ENCODE assay signal across 1 cellular context in genomic region chr7:73647725-73648592, GRCh38.
TF ChIP-seq lines count a peak whose summit lies in the region.

No MANE protein-coding gene starts in this region.

TF ChIP-seq in HepG2, 621 proteins besides CTCF, POLR2A, EP300 and RAD21 (continued from another document and continues in another):
- TF ChIP-seq GLMP (CRISPR knock-in tag; IDR thresholded peaks at IDR 0.05; ENCODE audit: borderline replicate concordance) (no peak), KAT8 (CRISPR knock-in tag; IDR thresholded peaks at IDR 0.05) (peak; percentile 48; the same call in 1 of the 2 replicates), ZNF407 (CRISPR knock-in tag; IDR thresholded peaks at IDR 0.05; ENCODE audit: not compliant biosample characterization) (no peak), NFIC (IDR thresholded peaks at IDR 0.05; ENCODE audit: low read length) (no peak), ZNF282 (IDR thresholded peaks at IDR 0.05; ENCODE audit: partially characterized antibody) (no peak), HMGXB3 (CRISPR knock-in tag; IDR thresholded peaks at IDR 0.05; ENCODE audit: borderline replicate concordance) (no peak), ZC3H4 (CRISPR knock-in tag; IDR thresholded peaks at IDR 0.05; ENCODE audit: borderline replicate concordance) (no peak), ZNF672 (CRISPR knock-in tag; IDR thresholded peaks at IDR 0.05) (no peak), ZNF101 (CRISPR knock-in tag; IDR thresholded peaks at IDR 0.05; ENCODE audit: borderline replicate concordance, low read depth) (no peak), NKX3-1 (CRISPR knock-in tag; IDR thresholded peaks at IDR 0.05) (0 out of 2 replicates have a peak, but pooled peaks have one; percentile 41), HNF4A (CRISPR knock-in tag; IDR thresholded peaks at IDR 0.05) (peak; percentile 91), ZNF616 (CRISPR knock-in tag; IDR thresholded peaks at IDR 0.05; ENCODE audit: low read depth) (no peak), ZNF713 (CRISPR knock-in tag; IDR thresholded peaks at IDR 0.05) (no peak), RFXAP (CRISPR knock-in tag; IDR thresholded peaks at IDR 0.05; ENCODE audit: borderline replicate concordance) (peak; percentile 83; the same call in 1 of the 2 replicates), ZBTB21 (CRISPR knock-in tag; IDR thresholded peaks at IDR 0.05) (no peak), SCMH1 (CRISPR knock-in tag; IDR thresholded peaks at IDR 0.05; ENCODE audit: borderline replicate concordance) (no peak), GMEB1 (CRISPR knock-in tag; IDR thresholded peaks at IDR 0.05; ENCODE audit: borderline replicate concordance) (no peak), REPIN1 (CRISPR knock-in tag; IDR thresholded peaks at IDR 0.05; ENCODE audit: borderline replicate concordance, low read depth) (no peak), ZNF263 (CRISPR knock-in tag; IDR thresholded peaks at IDR 0.05) (0 out of 2 replicates have a peak, but pooled peaks have one; percentile 1), TBX3 (IDR thresholded peaks at IDR 0.05; ENCODE audit: borderline replicate concordance) (no peak), ZNF639 (CRISPR knock-in tag; conservative IDR thresholded peaks at IDR 0.05) (no peak), ZNF800 (CRISPR knock-in tag; IDR thresholded peaks at IDR 0.05) (peak; percentile 81), SNAPC4 (CRISPR knock-in tag; IDR thresholded peaks at IDR 0.05) (no peak), PAWR (CRISPR knock-in tag; IDR thresholded peaks at IDR 0.05; ENCODE audit: borderline replicate concordance) (no peak), GZF1 (CRISPR knock-in tag; IDR thresholded peaks at IDR 0.05) (0 out of 2 replicates have a peak, but pooled peaks have one; percentile 50), TCF7L2 (IDR thresholded peaks at IDR 0.05; ENCODE audit: low read depth, low read length) (no peak), FOSL1 (CRISPR knock-in tag; IDR thresholded peaks at IDR 0.05; ENCODE audit: borderline replicate concordance) (no peak)
